Comparison of ENCODE assay signal across 15 cellular contexts in genomic region chr3:65855370-65856100, GRCh38.
DNase-seq lines count a peak whose midpoint lies in the region; ATAC-seq and TF ChIP-seq lines count a peak whose summit lies in the region.
"Had no signal": no experiment of that assay in that cellular context is flagged by ENCODE, and none has a peak within 500 bp of the region (broad histone marks: within the 10 kb centered on the region; RNA-seq: fewer than 3 reads in every experiment).

No MANE protein-coding gene starts in this region.

- WGBS in liver: 75% methylated on average over 4 of the region's 4 CpGs

- no peak overlapping the region for H3K4me3 ChIP-seq in liver (ENCODE audit: low read depth in 1 of 3, low read length in 3 of 3)
- H3K4me3 ChIP-seq: tibial nerve had no signal

- H3K4me1 ChIP-seq in liver (ENCODE audit: control insufficient read depth in 4 of 4, insufficient read depth in 4 of 4, low read length in 3 of 4): peaks cover 8 to 26% (median 14%) of the 10 kb centered on the region in 4 donors

- peak overlapping the region in 1 of 2 donors; percentile 23 for H3K27ac ChIP-seq in liver (ENCODE audit: low read depth in 1 of 2, low read length in 2 of 2)
- H3K27ac ChIP-seq: tibial nerve had no signal

- H3K27me3 ChIP-seq in liver (ENCODE audit: control insufficient read depth in 4 of 4, insufficient read depth in 4 of 4, low read length in 3 of 4): no peaks in the 10 kb centered on the region
- H3K27me3 ChIP-seq: tibial nerve had no signal

- DNase-seq in AG20443 (ENCODE audit: low spot score) (peak; percentile 79), LHCN-M2 (ENCODE audit: low read depth) (peak; percentile 32), dedifferentiated amniotic fluid mesenchymal stem cell (ENCODE audit: extremely low spot score) (peak; percentile 51), NCI-H146 (lab: John Stamatoyannopoulos, UW) (no peak), islet precursor cell (no peak)
- DNase-seq: activated CD4-positive, alpha-beta T cell treated with anti-CD3 and anti-CD28 coated beads, Interleukin-2, amount 10 ng/mL, durations not matched to agents 7 days and 5 days; AML-193; amygdala; NCI-H1048; stimulated activated CD8-positive, alpha-beta memory T cell treated with anti-CD3 and anti-CD28 coated beads, Interleukin-4, amount 100 ng/mL, for 48 hours; T-helper 2 cell had no signal

- peaks cover 0 to under 1% (median 0%) of the 10 kb centered on the region in 4 donors for H3K36me3 ChIP-seq in liver (ENCODE audit: control insufficient read depth in 4 of 4, insufficient read depth in 3 of 4, low read depth in 1 of 4, low read length in 3 of 4)
- H3K36me3 ChIP-seq: tibial nerve had no signal

- no peak for TF ChIP-seq RAD21 in liver (IDR thresholded peaks at IDR 0.05)

- H3K9ac ChIP-seq in liver (ENCODE audit: low read depth in 1 of 2, low read length in 2 of 2): no peak overlapping the region

- ATAC-seq in GM18858 (IDR thresholded peaks at IDR 0.05; ENCODE audit: unreplicated experiment): no peak
- ATAC-seq in HG03469 (IDR thresholded peaks at IDR 0.05; ENCODE audit: unreplicated experiment): no peak

- TF ChIP-seq CTCF in liver (IDR thresholded peaks at IDR 0.05; ENCODE audit: low read depth, low read length, missing input control): no peak

- peaks cover 0 to 2% (median under 1%) of the 10 kb centered on the region in 4 donors for H3K9me3 ChIP-seq in liver (ENCODE audit: control insufficient read depth in 4 of 4, low read length in 3 of 4)

TF ChIP-seq in liver, 16 proteins besides CTCF, POLR2A, EP300 and RAD21:
- TF ChIP-seq TAF1 (conservative IDR thresholded peaks at IDR 0.05): no peak
- no peak for TF ChIP-seq ZBTB33 (IDR thresholded peaks at IDR 0.05)
- TF ChIP-seq RXRA (IDR thresholded peaks at IDR 0.05): peak in 1 of 2 donors; percentile 17
- TF ChIP-seq, protein P1, sequence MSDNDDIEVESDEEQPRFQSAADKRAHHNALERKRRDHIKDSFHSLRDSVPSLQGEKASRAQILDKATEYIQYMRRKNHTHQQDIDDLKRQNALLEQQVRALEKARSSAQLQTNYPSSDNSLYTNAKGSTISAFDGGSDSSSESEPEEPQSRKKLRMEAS (IDR thresholded peaks at IDR 0.05): peak; percentile 40
- TF ChIP-seq SP1 (IDR thresholded peaks at IDR 0.05): no peak
- TF ChIP-seq JUND (IDR thresholded peaks at IDR 0.05): peak in 1 of 2 donors; percentile 65
- TF ChIP-seq EGR1 (IDR thresholded peaks at IDR 0.05; ENCODE audit: low read depth in 2 of 2): peak in 1 of 2 donors; percentile 32
- no peak for TF ChIP-seq GABPA (IDR thresholded peaks at IDR 0.05 in 1 of 2, conservative IDR thresholded peaks at IDR 0.05 in 1 of 2)
- no peak for TF ChIP-seq YY1 (IDR thresholded peaks at IDR 0.05)
- no peak for TF ChIP-seq REST (IDR thresholded peaks at IDR 0.05)
- TF ChIP-seq NR2F2 (IDR thresholded peaks at IDR 0.05): no peak

Comparison
In these comparisons a context has a peak if more than half of its experiments do, and no peak if none do; other contexts are left out.
1. DNase-seq: peak in AG20443 (single experiment), LHCN-M2 (single experiment) and dedifferentiated amniotic fluid mesenchymal stem cell (single experiment); none in NCI-H146 (single experiment) and islet precursor cell (single experiment).